ENCODE assay signal across 31 cellular contexts in the genomic region with DNA sequence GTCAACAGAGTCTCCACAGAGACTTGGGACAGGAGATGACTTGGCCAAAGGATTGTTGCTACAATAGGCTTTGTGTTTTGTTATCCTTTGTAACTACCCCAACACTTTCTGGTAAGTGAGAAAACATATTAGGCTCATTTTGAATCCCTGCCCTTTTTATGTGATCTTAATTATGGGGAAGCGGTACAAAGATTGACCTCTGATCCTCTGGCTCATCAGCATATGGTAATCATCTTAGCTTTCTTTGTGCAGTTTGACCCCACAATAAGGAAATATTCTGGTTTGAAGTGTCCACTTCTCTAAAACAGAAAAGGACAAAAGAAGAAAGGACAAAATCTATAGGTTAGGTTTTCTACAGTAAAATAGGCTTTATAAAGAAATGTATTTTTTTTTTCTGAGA.
"Had no signal": no experiment of that assay in that cellular context is flagged by ENCODE, and none has a peak within 500 bp of the region (broad histone marks: within the 10 kb centered on the region; RNA-seq: fewer than 3 reads in every experiment).

No MANE protein-coding gene starts in this region.

- H3K27me3 Mint-ChIP-seq: activated B cell treated with CpG ODN at 0.5 μM for 24 hours; activated CD4-positive, alpha-beta memory T cell treated with anti-CD3 and anti-CD28 coated beads for 36 hours; activated naive CD8-positive, alpha-beta T cell treated with anti-CD3 and anti-CD28 coated beads for 36 hours; central memory CD8-positive, alpha-beta T cell had no signal

- DNase-seq: activated B cell treated with CpG ODN at 0.5 μM for 24 hours; activated CD4-positive, alpha-beta memory T cell treated with anti-CD3 and anti-CD28 coated beads for 36 hours; activated CD4-positive, alpha-beta T cell treated with anti-CD3 and anti-CD28 coated beads for 4 hours; activated CD4-positive, alpha-beta T cell treated with anti-CD3 and anti-CD28 coated beads, Interleukin-2, amount 50 U/mL, for 1 hour; activated CD4-positive, CD25-positive, alpha-beta regulatory T cell treated with anti-CD3 and anti-CD28 coated beads, Interleukin-2, amount 50 U/mL, for 72 hours; activated CD8-positive, alpha-beta memory T cell treated with anti-CD3 and anti-CD28 coated beads, Interleukin-2, amount 50 U/mL, for 4 hours; activated naive CD4-positive, alpha-beta T cell; activated naive CD4-positive, alpha-beta T cell treated with anti-CD3 and anti-CD28 coated beads, Interleukin-2, amount 50 U/mL, for 16 hours; activated naive CD8-positive, alpha-beta T cell treated with anti-CD3 and anti-CD28 coated beads for 36 hours; activated T-cell treated with anti-CD3 and anti-CD28 coated beads for 4 hours; activated T-cell treated with anti-CD3 and anti-CD28 coated beads, Interleukin-2, amount 50 U/mL, for 4 hours; amniotic stem cell; aorta; Karpas-422; MG63; NCI-H1048; NCI-H1105 treated with DMSO at 0.1 percent for 48 hours; NCI-H1436; NCI-H1694; NCI-H1930; NCI-H345; NCI-H524 treated with DMSO at 0.1 percent for 48 hours; SHP77 treated with DMSO at 0.1 percent for 48 hours; SK-N-SH had no signal

- H3K36me3 Mint-ChIP-seq: activated CD4-positive, alpha-beta memory T cell treated with anti-CD3 and anti-CD28 coated beads for 36 hours; activated naive CD8-positive, alpha-beta T cell treated with anti-CD3 and anti-CD28 coated beads for 36 hours had no signal

- H3K27ac Mint-ChIP-seq: activated B cell treated with CpG ODN at 0.5 μM for 24 hours; activated CD4-positive, alpha-beta memory T cell treated with anti-CD3 and anti-CD28 coated beads for 36 hours; activated naive CD8-positive, alpha-beta T cell treated with anti-CD3 and anti-CD28 coated beads for 36 hours; T-helper 1 cell treated with Interleukin-12 subunit alpha and Interleukin-12 subunit beta and Interleukin-4 antibody, amounts not matched to agents 30 μg/mL and 1 μg/mL, for 36 hours; T-helper 2 cell treated with Interferon-gamma antibody and Interleukin-4, amounts not matched to agents 5 μg/mL and 100 μg/mL, for 36 hours had no signal

- H3K27ac ChIP-seq: cardiac muscle cell, SJSA1, VCaP had no signal

- H3K4me3 ChIP-seq: cardiac muscle cell, MG63, SJSA1 had no signal

- H3K9me3 ChIP-seq: MG63, SJSA1, SK-N-SH had no signal

- H3K36me3 ChIP-seq: cardiac muscle cell, MG63, SJSA1 had no signal

- ATAC-seq: activated T-cell treated with anti-CD3 and anti-CD28 coated beads, Interleukin-2, amount 50 U/mL, for 4 hours; Panc1 had no signal

- H3K4me3 Mint-ChIP-seq: activated B cell treated with CpG ODN at 0.5 μM for 24 hours; activated CD4-positive, alpha-beta memory T cell treated with anti-CD3 and anti-CD28 coated beads for 36 hours; activated naive CD8-positive, alpha-beta T cell treated with anti-CD3 and anti-CD28 coated beads for 36 hours; activated T-cell treated with anti-CD3 and anti-CD28 coated beads, Interleukin-2, amount 50 U/mL, for 4 hours; central memory CD8-positive, alpha-beta T cell; T-helper 1 cell treated with Interleukin-12 subunit alpha and Interleukin-12 subunit beta and Interleukin-4 antibody, amounts not matched to agents 30 μg/mL and 1 μg/mL, for 36 hours; T-helper 2 cell treated with Interferon-gamma antibody and Interleukin-4, amounts not matched to agents 5 μg/mL and 100 μg/mL, for 36 hours had no signal

- H3K9me3 Mint-ChIP-seq: activated B cell treated with CpG ODN at 0.5 μM for 24 hours; activated CD4-positive, alpha-beta memory T cell treated with anti-CD3 and anti-CD28 coated beads for 36 hours; activated naive CD8-positive, alpha-beta T cell treated with anti-CD3 and anti-CD28 coated beads for 36 hours; activated T-cell treated with anti-CD3 and anti-CD28 coated beads, Interleukin-2, amount 50 U/mL, for 4 hours; central memory CD8-positive, alpha-beta T cell; T-helper 1 cell treated with Interleukin-12 subunit alpha and Interleukin-12 subunit beta and Interleukin-4 antibody, amounts not matched to agents 30 μg/mL and 1 μg/mL, for 36 hours; T-helper 2 cell treated with Interferon-gamma antibody and Interleukin-4, amounts not matched to agents 5 μg/mL and 100 μg/mL, for 36 hours had no signal

- H3K27me3 ChIP-seq: cardiac muscle cell, MG63, SJSA1 had no signal
